19 cellular contexts compared by ENCODE assay signal in genomic region chr12:19203013-19203412, GRCh38.
"Had no signal": no experiment of that assay in that cellular context is flagged by ENCODE, and none has a peak within 500 bp of the region (broad histone marks: within the 10 kb centered on the region; RNA-seq: fewer than 3 reads in every experiment).

No MANE protein-coding gene starts in this region.

- FAIRE-seq: islet of Langerhans had no signal

- H3K36me3 ChIP-seq: esophagus muscularis mucosa, gastrocnemius medialis, heart right ventricle, right lobe of liver, tibial nerve had no signal

- H3K27ac ChIP-seq: coronary artery, esophagus muscularis mucosa, gastrocnemius medialis, heart right ventricle, parathyroid adenoma, psoas muscle, right lobe of liver, tibial nerve had no signal

- H3K9me3 ChIP-seq: esophagus muscularis mucosa, gastrocnemius medialis, heart right ventricle, psoas muscle, right lobe of liver, tibial nerve had no signal

- H3K9ac ChIP-seq: parathyroid adenoma had no signal

- H3K79me2 ChIP-seq: parathyroid adenoma had no signal

- H3K4me1 ChIP-seq: gastrocnemius medialis, psoas muscle, tibial nerve had no signal

- H3K9me3 Mint-ChIP-seq: naive thymus-derived CD4-positive, alpha-beta T cell; nephron progenitor cell had no signal

- H2AFZ ChIP-seq: parathyroid adenoma had no signal

- H3K4me3 Mint-ChIP-seq: naive thymus-derived CD4-positive, alpha-beta T cell; nephron progenitor cell had no signal

- H3K4me1 Mint-ChIP-seq: naive thymus-derived CD4-positive, alpha-beta T cell; nephron progenitor cell had no signal

- H3K4me3 ChIP-seq: coronary artery, dorsolateral prefrontal cortex, esophagus muscularis mucosa, gastrocnemius medialis, heart right ventricle, psoas muscle, right lobe of liver, tibial nerve had no signal

- H3K36me3 Mint-ChIP-seq: naive thymus-derived CD4-positive, alpha-beta T cell had no signal

- H3K27me3 ChIP-seq: dorsolateral prefrontal cortex, esophagus muscularis mucosa, gastrocnemius medialis, heart right ventricle, right lobe of liver, tibial nerve had no signal

- H3K27ac Mint-ChIP-seq: naive thymus-derived CD4-positive, alpha-beta T cell; nephron progenitor cell had no signal

- DNase-seq: dorsolateral prefrontal cortex; effector CD8-positive, alpha-beta T cell; gastrocnemius medialis; heart right ventricle; hypothalamus; mammary epithelial cell; naive thymus-derived CD4-positive, alpha-beta T cell; nephron progenitor cell; psoas muscle; retina; right lobe of liver; stimulated activated CD4-positive, alpha-beta T cell treated with anti-CD3 and anti-CD28 coated beads, Interleukin-2, amount 100 ng/mL, for 24 hours; stimulated activated naive CD8-positive, alpha-beta T cell treated with anti-CD3 and anti-CD28 coated beads, Interleukin-15, Interleukin-2, amounts not matched to agents 100 U/mL and 50 U/mL, for 24 hours had no signal

- ATAC-seq: gastrocnemius medialis; heart right ventricle; left lobe of liver; naive thymus-derived CD4-positive, alpha-beta T cell; psoas muscle; right lobe of liver; stimulated activated naive CD8-positive, alpha-beta T cell treated with anti-CD3 and anti-CD28 coated beads, Interleukin-15, Interleukin-2, amounts not matched to agents 100 U/mL and 50 U/mL, for 24 hours had no signal
